ENCODE assay signal across 21 cellular contexts in genomic region chrX:143121471-143121870, GRCh38.
DNase-seq lines count a peak whose midpoint lies in the region; ATAC-seq and TF ChIP-seq lines count a peak whose summit lies in the region.
"Had no signal": no experiment of that assay in that cellular context is flagged by ENCODE, and none has a peak within 500 bp of the region (broad histone marks: within the 10 kb centered on the region; RNA-seq: fewer than 3 reads in every experiment).

No MANE protein-coding gene starts in this region.

- H3K4me1 ChIP-seq in right cardiac atrium (ENCODE audit: control insufficient read depth, insufficient read depth, low read length) (no peaks in the 10 kb centered on the region), suprapubic skin (no peaks in the 10 kb centered on the region)
- H3K4me1 ChIP-seq: sigmoid colon had no signal

- H3K27me3 ChIP-seq in right cardiac atrium (ENCODE audit: control insufficient read depth, insufficient read depth) (no peaks in the 10 kb centered on the region), suprapubic skin (no peaks in the 10 kb centered on the region)
- H3K27me3 ChIP-seq: sigmoid colon had no signal

- 29% methylated on average over 4 of the region's 4 CpGs for WGBS in right cardiac atrium
- 43% methylated on average over 4 of the region's 4 CpGs for WGBS in suprapubic skin

- no peaks in the 10 kb centered on the region for H3K27me3 Mint-ChIP-seq in nephron progenitor cell (ENCODE audit: low read depth, poor library complexity)
- H3K27me3 Mint-ChIP-seq: activated naive CD4-positive, alpha-beta T cell treated with anti-CD3 and anti-CD28 coated beads, Interleukin-2, amount 10 ng/mL, durations not matched to agents 7 days and 5 days had no signal

- TF ChIP-seq POLR2A in suprapubic skin (IDR thresholded peaks at IDR 0.05), result no peak

- H3K9me3 ChIP-seq in right cardiac atrium (ENCODE audit: control insufficient read depth, low read length) (no peaks in the 10 kb centered on the region), suprapubic skin (no peaks in the 10 kb centered on the region)
- H3K9me3 ChIP-seq: sigmoid colon had no signal

- intact Hi-C loops in right cardiac atrium (cut with DNase I), result no loop called here

- no peak overlapping the region for H3K4me3 ChIP-seq in right cardiac atrium (ENCODE audit: low read length)
- H3K4me3 ChIP-seq in suprapubic skin, result no peak overlapping the region
- H3K4me3 ChIP-seq: lung, sigmoid colon had no signal

- H3K27ac ChIP-seq in right cardiac atrium (ENCODE audit: low read length), result no peak overlapping the region
- no peak overlapping the region for H3K27ac ChIP-seq in suprapubic skin
- H3K27ac ChIP-seq: KMS-11, sigmoid colon had no signal

- peaks cover 52% of the 10 kb centered on the region for H3K9me3 Mint-ChIP-seq in nephron progenitor cell

- DNase-seq in NCI-H1105 (lab: John Stamatoyannopoulos, UW), result peak; percentile 84
- peak; percentile 67 for DNase-seq in NCI-H2029 treated with DMSO at 0.1 percent for 48 hours (lab: John Stamatoyannopoulos, UW)
- DNase-seq in NCI-H69 (lab: John Stamatoyannopoulos, UW), result peak; percentile 97
- no peak for DNase-seq in nephron progenitor cell
- DNase-seq in CD1c-positive myeloid dendritic cell (ENCODE audit: extremely low spot score), result no peak
- no peak for DNase-seq in right cardiac atrium
- DNase-seq in stimulated activated CD8-positive, alpha-beta memory T cell treated with anti-CD3 and anti-CD28 coated beads, Interleukin-4, amount 100 ng/mL, for 48 hours, result no peak
- no peak for DNase-seq in suprapubic skin (ENCODE audit: low spot score in 2 of 2)
- DNase-seq: activated naive CD4-positive, alpha-beta T cell treated with anti-CD3 and anti-CD28 coated beads, Interleukin-2, amount 10 ng/mL, durations not matched to agents 7 days and 5 days; activated T-cell treated with anti-CD3 and anti-CD28 coated beads, Interleukin-2, amount 50 U/mL, for 48 hours; AML-193; anterior cingulate cortex; erythroblast; foreskin melanocyte; HCEC 1CT; hypothalamus; sigmoid colon; substantia nigra had no signal

- no peak for TF ChIP-seq EP300 in suprapubic skin (IDR thresholded peaks at IDR 0.05)

- H3K4me1 Mint-ChIP-seq in nephron progenitor cell, result peaks cover 33% of the 10 kb centered on the region
- H3K4me1 Mint-ChIP-seq: activated naive CD4-positive, alpha-beta T cell treated with anti-CD3 and anti-CD28 coated beads, Interleukin-2, amount 10 ng/mL, durations not matched to agents 7 days and 5 days had no signal

- no peak for ATAC-seq in right cardiac atrium
- ATAC-seq: SK-N-SH treated with all-trans-retinoic acid at 6 μM for 48 hours had no signal

- H3K27ac Mint-ChIP-seq in nephron progenitor cell, result peak overlapping the region; percentile 23
- H3K27ac Mint-ChIP-seq: activated naive CD4-positive, alpha-beta T cell treated with anti-CD3 and anti-CD28 coated beads, Interleukin-2, amount 10 ng/mL, durations not matched to agents 7 days and 5 days had no signal

- peaks cover 6% of the 10 kb centered on the region for H3K36me3 Mint-ChIP-seq in nephron progenitor cell (ENCODE audit: low read depth)
- H3K36me3 Mint-ChIP-seq: activated naive CD4-positive, alpha-beta T cell treated with anti-CD3 and anti-CD28 coated beads, Interleukin-2, amount 10 ng/mL, durations not matched to agents 7 days and 5 days had no signal

- no peak for TF ChIP-seq CTCF in nephron progenitor cell (IDR thresholded peaks at IDR 0.05)
- no peak for TF ChIP-seq CTCF in suprapubic skin (IDR thresholded peaks at IDR 0.05)

- no peaks in the 10 kb centered on the region for H3K36me3 ChIP-seq in suprapubic skin
- H3K36me3 ChIP-seq: sigmoid colon had no signal

- no peak overlapping the region for H3K4me3 Mint-ChIP-seq in nephron progenitor cell
- H3K4me3 Mint-ChIP-seq: activated naive CD4-positive, alpha-beta T cell treated with anti-CD3 and anti-CD28 coated beads, Interleukin-2, amount 10 ng/mL, durations not matched to agents 7 days and 5 days had no signal

Comparison
In these comparisons a context has a peak if more than half of its experiments do, and no peak if none do; other contexts are left out.
1. DNase-seq: peak in NCI-H1105 (single experiment), NCI-H2029 treated with DMSO at 0.1 percent for 48 hours (single experiment) and NCI-H69 (single experiment); none in nephron progenitor cell (single experiment), CD1c-positive myeloid dendritic cell (single experiment), right cardiac atrium (0 of 3), stimulated activated CD8-positive, alpha-beta memory T cell treated with anti-CD3 and anti-CD28 coated beads, Interleukin-4, amount 100 ng/mL, for 48 hours (single experiment) and suprapubic skin (0 of 2).